ENCODE assay signal across 10 cellular contexts in genomic region chr17:48240562-48241130, GRCh38.
DNase-seq lines count a peak whose midpoint lies in the region; ATAC-seq and TF ChIP-seq lines count a peak whose summit lies in the region.
"Had no signal": no experiment of that assay in that cellular context is flagged by ENCODE, and none has a peak within 500 bp of the region (broad histone marks: within the 10 kb centered on the region; RNA-seq: fewer than 3 reads in every experiment).

No MANE protein-coding gene starts in this region.

- H3K27ac ChIP-seq in heart right ventricle, result peak overlapping the region in 6 of 10 donors; percentile 15 to 71 (median 52)
- peak overlapping the region; percentile 52 for H3K27ac ChIP-seq in epithelial cell of prostate
- H3K27ac ChIP-seq in uterus, result peak overlapping the region; percentile 8 to 47

- no peak for TF ChIP-seq POLR2A in uterus (IDR thresholded peaks at IDR 0.05)

- H3K4me1 ChIP-seq in heart right ventricle (peaks cover 10 to 66% (median 31%) of the 10 kb centered on the region in 9 donors), uterus (no peaks in the 10 kb centered on the region)

- TF ChIP-seq CTCF in heart right ventricle (IDR thresholded peaks at IDR 0.05) (no peak), uterus (IDR thresholded peaks at IDR 0.05) (no peak)

- 21 to 27% methylated on average over 2 of the region's 2 CpGs for WGBS in heart right ventricle, 2 donors

- H3K36me3 ChIP-seq in heart right ventricle, result no peaks in the 10 kb centered on the region
- no peaks in the 10 kb centered on the region for H3K36me3 ChIP-seq in uterus

- DNase-seq in heart right ventricle (no peak), left ventricle myocardium superior (no peak), NCI-H69 (lab: John Stamatoyannopoulos, UW) (peak; percentile 67), epithelial cell of prostate (ENCODE audit: low read depth, low spot score) (no peak), uterus (no peak), NOMO-1 (lab: John Stamatoyannopoulos, UW; ENCODE audit: unreplicated experiment in 2 of 2) (no peak), NCI-H1092 treated with DMSO at 0.1 percent for 48 hours (lab: John Stamatoyannopoulos, UW) (no peak)
- DNase-seq: Karpas-422, naive B cell had no signal

- ATAC-seq in heart right ventricle, result peak in 1 of 8 donors; percentile 19
- ATAC-seq in left ventricle myocardium superior, result no peak
- ATAC-seq in HG02870 (IDR thresholded peaks at IDR 0.05; ENCODE audit: unreplicated experiment), result no peak

- no peaks in the 10 kb centered on the region for H3K9me3 ChIP-seq in heart right ventricle
- H3K9me3 ChIP-seq in uterus, result no peaks in the 10 kb centered on the region

- intact Hi-C loops in heart right ventricle (cut with DNase I) (no loop called here), left ventricle myocardium superior (cut with micrococcal nuclease) (no loop called here), uterus (cut with DNase I; ENCODE audit: low total_unique reads) (no loop called here)

- H3K27me3 ChIP-seq in heart right ventricle (peaks cover 0 to 4% (median 0%) of the 10 kb centered on the region in 7 donors), uterus (no peaks in the 10 kb centered on the region)

- H3K4me3 ChIP-seq in heart right ventricle (no peak overlapping the region), uterus (no peak overlapping the region)
